ENCODE assay signal across 19 cellular contexts in genomic region chr1:119703666-119704450, GRCh38. TPM values are rescaled to one million over a fixed set of nuclear protein-coding genes. Genes with fewer than 3 reads are reported as not detected.
A peak's percentile ranks its signal among the peaks of the same experiment; 100 is the strongest.
DNase-seq lines count a peak whose midpoint lies in the region; ATAC-seq, FAIRE-seq and TF ChIP-seq lines count a peak whose summit lies in the region.
"Had no signal": no experiment of that assay in that cellular context is flagged by ENCODE, and none has a peak within 500 bp of the region (broad histone marks: within the 10 kb centered on the region; RNA-seq: fewer than 3 reads in every experiment).

No MANE protein-coding gene starts in this region.

- peaks cover 6% of the 10 kb centered on the region for H3K27me3 ChIP-seq in DND-41 (ENCODE audit: insufficient read depth, low read length, poor library complexity)
- H3K27me3 ChIP-seq in H1 (replicated peaks in 1 of 4; ENCODE audit: control insufficient read depth in 3 of 4, extremely low read depth in 1 of 4, insufficient read depth in 3 of 4, low read length in 3 of 4), result no peaks in the 10 kb centered on the region
- H3K27me3 ChIP-seq: BLaER1 had no signal

- no peak for TF ChIP-seq EP300 in H1 (IDR thresholded peaks at IDR 0.05; ENCODE audit: borderline replicate concordance in 1 of 2, low read depth in 2 of 2, low read length in 2 of 2)

- H3K23ac ChIP-seq in H1 (ENCODE audit: insufficient read length), result no peak overlapping the region

- no peak overlapping the region for H2BK15ac ChIP-seq in H1 (ENCODE audit: low read length)

- CTCF ChIA-PET in H1 (lab: Charles Lee; ENCODE audit: partially characterized antibody), result interaction anchor here (0.8 to 2.4 kb wide), 3 partner anchors 28 to 95 kb away, joined by 3 to 9 read pairs (median 3); no protein-coding TSS in a partner anchor

- no peak overlapping the region for H3K18ac ChIP-seq in H1 (ENCODE audit: extremely low read depth, low read length)

- no peak overlapping the region for H2AK5ac ChIP-seq in H1 (ENCODE audit: low read depth, low read length)

- H2BK12ac ChIP-seq in H1 (ENCODE audit: low read depth, low read length), result no peak overlapping the region

- TF ChIP-seq RAD21 in H1 (IDR thresholded peaks at IDR 0.05 in 1 of 2, conservative IDR thresholded peaks at IDR 0.05 in 1 of 2; ENCODE audit: low read depth in 2 of 2, low read length in 2 of 2), result no peak

- H3K4ac ChIP-seq in H1 (replicated peaks; ENCODE audit: insufficient read length, low read depth, low read length), result no peak overlapping the region

- H3K79me1 ChIP-seq in H1 (ENCODE audit: low read depth, low read length), result no peaks in the 10 kb centered on the region

- no peak overlapping the region for H2BK120ac ChIP-seq in H1 (replicated peaks; ENCODE audit: low read depth, low read length)

- H2AFZ ChIP-seq in DND-41 (ENCODE audit: low read depth, low read length) (no peak overlapping the region), H1 (ENCODE audit: low read length) (no peak overlapping the region)
- H2AFZ ChIP-seq: GM23338 had no signal

- peaks cover 14% of the 10 kb centered on the region for H3K9me3 ChIP-seq in DND-41 (ENCODE audit: insufficient read depth, low read length, severe bottlenecking)
- H3K9me3 ChIP-seq in H1 (ENCODE audit: insufficient read depth in 2 of 2, low read depth in 1 of 2, low read length in 1 of 2), result peaks cover 11 to 12% of the 10 kb centered on the region in 2 experiments
- H3K9me3 ChIP-seq in mesodermal cell (ENCODE audit: control insufficient read depth, low read length), result peaks cover 18% of the 10 kb centered on the region

- POLR2A ChIA-PET in H1 (lab: Charles Lee; ENCODE audit: partially characterized antibody), result interaction anchor here (0.6 to 4.4 kb wide), 3 partner anchors 10 to 15 kb away, joined by 3 to 37 read pairs (median 5); partner anchors contain the start of gene PHGDH

- TF ChIP-seq CTCF in DND-41 (IDR thresholded peaks at IDR 0.05; ENCODE audit: borderline replicate concordance, extremely low read depth, low read length, poor library complexity, severe bottlenecking), result no peak
- TF ChIP-seq CTCF in H1 (IDR thresholded peaks at IDR 0.05; ENCODE audit: control extremely low read depth in 1 of 3, insufficient read depth in 1 of 3, low read depth in 1 of 3, low read length in 3 of 3), result no peak

- H3K4me1 ChIP-seq in DND-41 (ENCODE audit: insufficient read depth, low read length) (no peaks in the 10 kb centered on the region), H1 (replicated peaks in 1 of 4; ENCODE audit: control insufficient read depth in 3 of 4, insufficient read depth in 4 of 4, low read length in 3 of 4) (no peaks in the 10 kb centered on the region), mesodermal cell (ENCODE audit: control insufficient read depth, insufficient read depth, low read length, poor library complexity, severe bottlenecking) (peaks cover 6% of the 10 kb centered on the region)
- H3K4me1 ChIP-seq: BLaER1, Caco-2, HAP-1 had no signal

- 91% methylated on average over 6 of the region's 6 CpGs; no CpG with 5 or more reads in 1 of the 2 experiments for WGBS in H1 (ENCODE audit: extremely low coverage in 1 of 2, insufficient coverage in 1 of 2, insufficient read length in 1 of 2, insufficient replicate concordance in 2 of 2, low coverage in 1 of 2, low lambda C conversion rate in 2 of 2, missing lambda C conversion rate in 1 of 2), 2 experiments
- 87 to 100% methylated on average over 2 of the region's 6 CpGs for WGBS in mesodermal cell (ENCODE audit: insufficient coverage in 2 of 2), 2 experiments

- H4K8ac ChIP-seq in H1 (ENCODE audit: extremely low read depth, insufficient read depth, low read length), result no peak overlapping the region

- no peak for TF ChIP-seq POLR2A in H1 (IDR thresholded peaks at IDR 0.05; ENCODE audit: control extremely low read depth in 1 of 2, low read depth in 2 of 2, low read length in 2 of 2)

- H3K36me3 ChIP-seq in DND-41 (ENCODE audit: insufficient read depth, low read length) (no peaks in the 10 kb centered on the region), H1 (ENCODE audit: control insufficient read depth in 2 of 4, insufficient read depth in 4 of 4, low read length in 3 of 4) (no peaks in the 10 kb centered on the region), mesodermal cell (ENCODE audit: control insufficient read depth, insufficient read depth, low read length) (no peaks in the 10 kb centered on the region)
- H3K36me3 ChIP-seq: BLaER1, HAP-1 had no signal

- no peak overlapping the region for H3K14ac ChIP-seq in H1 (ENCODE audit: insufficient read length)

- H3K23me2 ChIP-seq in H1 (ENCODE audit: low read depth, low read length), result no peaks in the 10 kb centered on the region

- ATAC-seq in DND-41 (ENCODE audit: insufficient read depth, low read depth), result 0 out of 3 replicates have a peak, but pooled peaks have one; percentile 48
- ATAC-seq: GM23338, HepG2 had no signal

- H3K4me2 ChIP-seq in DND-41 (ENCODE audit: insufficient read depth, low read length) (no peak overlapping the region), H1 (ENCODE audit: insufficient read depth in 1 of 2, low read depth in 2 of 2, low read length in 2 of 2) (no peak overlapping the region)
- H3K4me2 ChIP-seq: BLaER1, GM23338 had no signal

- H4K20me1 ChIP-seq in DND-41 (ENCODE audit: insufficient read depth, low read length) (no peaks in the 10 kb centered on the region), H1 (replicated peaks in 1 of 2; ENCODE audit: control insufficient read depth in 1 of 2, insufficient read depth in 2 of 2, low read length in 2 of 2) (no peaks in the 10 kb centered on the region)
- H4K20me1 ChIP-seq: BLaER1 had no signal

- FAIRE-seq in H1 (lab: Jason Lieb, UNC), result no peak
- FAIRE-seq: G401.6, GM12891, HepG2, HTR-8/SVneo had no signal

- 0 out of 2 replicates have a peak overlapping the region, but pooled peaks have one; percentile 7 for H2BK20ac ChIP-seq in H1 (ENCODE audit: low read length)

- no peak overlapping the region for H3K56ac ChIP-seq in H1 (replicated peaks; ENCODE audit: insufficient read length, low read depth, low read length)

- H3K9ac ChIP-seq in DND-41 (ENCODE audit: low read depth, low read length) (no peak overlapping the region), H1 (replicated peaks in 1 of 4; ENCODE audit: extremely low read depth in 1 of 4, low read depth in 3 of 4, low read length in 3 of 4) (no peak overlapping the region)
- H3K9ac ChIP-seq: BLaER1 had no signal

- H2BK5ac ChIP-seq in H1 (ENCODE audit: low read depth, low read length), result no peak overlapping the region

- H4K91ac ChIP-seq in H1 (replicated peaks; ENCODE audit: insufficient read length, low read length), result no peak overlapping the region

- H3K79me2 ChIP-seq in DND-41 (ENCODE audit: insufficient read depth, low read length) (no peaks in the 10 kb centered on the region), H1 (ENCODE audit: control insufficient read depth in 1 of 2, insufficient read depth in 2 of 2, low read length in 2 of 2) (no peaks in the 10 kb centered on the region)

- DNase-seq in DND-41, result no peak
- DNase-seq in SK-N-DZ (ENCODE audit: low spot score), result peak; percentile 25
- no peak for DNase-seq in H1 (ENCODE audit: low read depth in 1 of 2, low spot score in 2 of 2)
- DNase-seq in NCI-H1417 treated with DMSO at 0.1 percent for 48 hours (lab: John Stamatoyannopoulos, UW), result no peak
- DNase-seq in dedifferentiated amniotic fluid mesenchymal stem cell (ENCODE audit: extremely low spot score), result no peak
- DNase-seq in HCEC 1CT, result no peak
- DNase-seq: 8988T; AML-193; Caco-2; CD8-positive, alpha-beta memory T cell; HFFc6 had no signal

- no peak overlapping the region for H3K4me3 ChIP-seq in DND-41 (ENCODE audit: low read depth in 1 of 2, low read length in 2 of 2)
- no peak overlapping the region for H3K4me3 ChIP-seq in H1 (ENCODE audit: extremely low read depth in 1 of 4, insufficient read depth in 2 of 4, low read depth in 3 of 4, low read length in 4 of 4)
- no peak overlapping the region for H3K4me3 ChIP-seq in mesodermal cell (ENCODE audit: extremely low read depth, insufficient read depth, low read length, poor library complexity, severe bottlenecking)
- H3K4me3 ChIP-seq: BLaER1, GM23338, HAP-1 had no signal

- no peak overlapping the region for H4K5ac ChIP-seq in H1 (ENCODE audit: insufficient read length, low read depth, low read length)

- H3K27ac ChIP-seq in DND-41 (ENCODE audit: low read length), result no peak overlapping the region
- no peak overlapping the region for H3K27ac ChIP-seq in H1 (ENCODE audit: low read depth, low read length)
- H3K27ac ChIP-seq in mesodermal cell (ENCODE audit: low read depth, low read length, severe bottlenecking), result peak overlapping the region; percentile 59
- H3K27ac ChIP-seq: BLaER1 had no signal

TF ChIP-seq in H1, 55 proteins besides CTCF, POLR2A, EP300 and RAD21 (continues in another document):
- TF ChIP-seq KDM4A (IDR thresholded peaks at IDR 0.05; ENCODE audit: low read depth, low read length, severe bottlenecking), result no peak
- TF ChIP-seq RNF2 (IDR thresholded peaks at IDR 0.05; ENCODE audit: borderline replicate concordance, low read depth, low read length, missing control alignments, poor library complexity, severe bottlenecking), result no peak

RNA-seq across cellular contexts. Expression of gene PHGDH, which starts 7.9 kb away (rescaled TPM):
- 193 and 200 TPM in 2 replicates for polyA plus RNA-seq in SK-N-DZ (2014; cell fraction: cytosol; rRNA removed)
- 90.9 and 154 TPM in 2 replicates for polyA plus RNA-seq in SK-N-DZ (2014; cell fraction: nucleus; rRNA removed)
- total RNA-seq in H1 (2021; fragmentation: NEBNext Ultra II Directional; extraction: Animal tissue kit (Norgen Biotek cat#: 25700)), result 674 and 687 TPM in 2 replicates
- 358 and 537 TPM in 2 replicates for polyA plus RNA-seq in H1 (2011; rRNA removed)
- 435 TPM for polyA plus RNA-seq in H1 (2011; cell fraction: cytosol; rRNA removed)
- 524 TPM for polyA plus RNA-seq in H1 (2011; cell fraction: nucleus; rRNA removed)
- 723 to 793 TPM (median 760 TPM) in 4 replicates for polyA plus RNA-seq in H1 (2012, experiment 1 of 2)
- polyA plus RNA-seq in H1 (2012, experiment 2 of 2), result 849 TPM
- 237 TPM for polyA plus RNA-seq in H1 (2013, experiment 1 of 2)
- polyA plus RNA-seq in H1 (2013, experiment 2 of 2), result 221 TPM
- 445 and 464 TPM in 2 replicates for polyA minus RNA-seq in H1 (2011; rRNA and poly(A)+ RNA removed)
- polyA minus RNA-seq in H1 (2011; cell fraction: cytosol; rRNA and poly(A)+ RNA removed), result 207 TPM
- 241 TPM for polyA minus RNA-seq in H1 (2011; cell fraction: nucleus; rRNA and poly(A)+ RNA removed)
- polyA plus RNA-seq in mesodermal cell (2013, experiment 1 of 2), result 305 TPM
- 308 TPM for polyA plus RNA-seq in mesodermal cell (2013, experiment 2 of 2)

RNA-seq across cellular contexts. Expression of gene ZNF697, which starts 55.8 kb away (rescaled TPM):
- 5.4 and 6.7 TPM in 2 replicates for polyA plus RNA-seq in SK-N-DZ (2014; cell fraction: cytosol; rRNA removed)
- 5.3 and 5.4 TPM in 2 replicates for polyA plus RNA-seq in SK-N-DZ (2014; cell fraction: nucleus; rRNA removed)
- total RNA-seq in H1 (2021; fragmentation: NEBNext Ultra II Directional; extraction: Animal tissue kit (Norgen Biotek cat#: 25700)), result 17.9 and 18.3 TPM in 2 replicates
- polyA plus RNA-seq in H1 (2011; rRNA removed), result 5.6 and 6.4 TPM in 2 replicates
- 7.0 TPM for polyA plus RNA-seq in H1 (2011; cell fraction: cytosol; rRNA removed)
- 5.8 TPM for polyA plus RNA-seq in H1 (2011; cell fraction: nucleus; rRNA removed)
- polyA plus RNA-seq in H1 (2012, experiment 1 of 2), result 6.1 to 9.7 TPM (median 7.1 TPM) in 4 replicates
- 1.8 TPM for polyA plus RNA-seq in H1 (2012, experiment 2 of 2)
- 7.0 TPM for polyA plus RNA-seq in H1 (2013, experiment 1 of 2)
- polyA plus RNA-seq in H1 (2013, experiment 2 of 2), result 7.3 TPM
- polyA minus RNA-seq in H1 (2011; rRNA and poly(A)+ RNA removed), result 9.1 and 10.0 TPM in 2 replicates
- polyA minus RNA-seq in H1 (2011; cell fraction: cytosol; rRNA and poly(A)+ RNA removed), result 13.1 TPM
- polyA minus RNA-seq in H1 (2011; cell fraction: nucleus; rRNA and poly(A)+ RNA removed), result 15.7 TPM
- polyA plus RNA-seq in mesodermal cell (2013, experiment 1 of 2), result 16.3 TPM
- 16.9 TPM for polyA plus RNA-seq in mesodermal cell (2013, experiment 2 of 2)
- polyA plus RNA-seq: CD8-positive, alpha-beta memory T cell had no signal
